ENCODE assay signal across 8 cellular contexts in genomic region chr4:103199009-103199408, GRCh38. TPM values are rescaled to one million over a fixed set of nuclear protein-coding genes. Genes with fewer than 3 reads are reported as not detected.
DNase-seq lines count a peak whose midpoint lies in the region; ATAC-seq, FAIRE-seq and TF ChIP-seq lines count a peak whose summit lies in the region.

No MANE protein-coding gene starts in this region.

- no peak for TF ChIP-seq CTCF in bronchial epithelial cell (IDR thresholded peaks at IDR 0.05; ENCODE audit: insufficient read depth, low read length, severe bottlenecking)

- peak overlapping the region; percentile 91 for H3K27ac Mint-ChIP-seq in stimulated activated naive CD8-positive, alpha-beta T cell treated with anti-CD3 and anti-CD28 coated beads, Interleukin-15, Interleukin-2, amounts not matched to agents 100 ng/mL and 50 ng/mL, for 24 hours
- H3K27ac Mint-ChIP-seq in naive thymus-derived CD4-positive, alpha-beta T cell: peak overlapping the region; percentile 87 to 100 (median 99)

- FAIRE-seq in bronchial epithelial cell (lab: Jason Lieb, UNC): no peak

- H3K36me3 ChIP-seq in bronchial epithelial cell (ENCODE audit: control insufficient read depth, insufficient read depth, low read length): no peaks in the 10 kb centered on the region
- no peaks in the 10 kb centered on the region for H3K36me3 ChIP-seq in naive thymus-derived CD4-positive, alpha-beta T cell (ENCODE audit: control insufficient read depth in 2 of 3, insufficient read depth in 3 of 3, low read length in 3 of 3)

- ATAC-seq in stimulated activated naive CD8-positive, alpha-beta T cell treated with anti-CD3 and anti-CD28 coated beads, Interleukin-15, Interleukin-2, amounts not matched to agents 100 U/mL and 50 U/mL, for 24 hours: no peak
- ATAC-seq in naive thymus-derived CD4-positive, alpha-beta T cell: no peak
- ATAC-seq in GM18870 (IDR thresholded peaks at IDR 0.05; ENCODE audit: unreplicated experiment) (no peak), left colon (no peak)

- intact Hi-C loops in naive thymus-derived CD4-positive, alpha-beta T cell (cut with micrococcal nuclease): loop anchor here (2.0 to 10.0 kb wide), 10 partner anchors 37 to 1854 kb away; partner anchors contain the start of genes PPP3CA (in 2 of the 2), SLC39A8 (in 2 of the 2), CISD2 (in 1 of the 2) and MANBA (in 1 of the 2)
- intact Hi-C loops in left colon (cut with DNase I, micrococcal nuclease): no loop called here

- no peaks in the 10 kb centered on the region for H3K9me3 ChIP-seq in naive thymus-derived CD4-positive, alpha-beta T cell (ENCODE audit: control insufficient read depth in 2 of 3, low read length in 3 of 3)

- H3K27ac ChIP-seq in naive thymus-derived CD4-positive, alpha-beta T cell (ENCODE audit: low read depth, low read length): peak overlapping the region; percentile 91

- H3K9me3 Mint-ChIP-seq in stimulated activated naive CD8-positive, alpha-beta T cell treated with anti-CD3 and anti-CD28 coated beads, Interleukin-15, Interleukin-2, amounts not matched to agents 100 ng/mL and 50 ng/mL, for 24 hours: no peaks in the 10 kb centered on the region
- H3K9me3 Mint-ChIP-seq in naive thymus-derived CD4-positive, alpha-beta T cell: no peaks in the 10 kb centered on the region

- CTCF ChIA-PET in naive thymus-derived CD4-positive, alpha-beta T cell (lab: Charles Lee): no interaction called here

- H3K4me3 Mint-ChIP-seq in stimulated activated naive CD8-positive, alpha-beta T cell treated with anti-CD3 and anti-CD28 coated beads, Interleukin-15, Interleukin-2, amounts not matched to agents 100 ng/mL and 50 ng/mL, for 24 hours: peak overlapping the region; percentile 96
- peak overlapping the region; percentile 81 to 99 (median 96) for H3K4me3 Mint-ChIP-seq in naive thymus-derived CD4-positive, alpha-beta T cell

- no peak for DNase-seq in stimulated activated naive CD8-positive, alpha-beta T cell treated with anti-CD3 and anti-CD28 coated beads, Interleukin-15, Interleukin-2, amounts not matched to agents 100 U/mL and 50 U/mL, for 24 hours
- no peak for DNase-seq in bronchial epithelial cell (ENCODE audit: low read depth)
- no peak for DNase-seq in naive thymus-derived CD4-positive, alpha-beta T cell
- no peak for DNase-seq in stimulated activated CD4-positive, alpha-beta T cell treated with anti-CD3 and anti-CD28 coated beads, Interleukin-2, amount 100 ng/mL, for 48 hours
- DNase-seq in NCI-H2107 (lab: John Stamatoyannopoulos, UW): no peak
- DNase-seq in left colon: no peak

- H3K4me1 Mint-ChIP-seq in stimulated activated naive CD8-positive, alpha-beta T cell treated with anti-CD3 and anti-CD28 coated beads, Interleukin-15, Interleukin-2, amounts not matched to agents 100 ng/mL and 50 ng/mL, for 24 hours (ENCODE audit: low read depth): peaks cover 9% of the 10 kb centered on the region
- peaks cover 6 to 29% (median 10%) of the 10 kb centered on the region in 7 donors for H3K4me1 Mint-ChIP-seq in naive thymus-derived CD4-positive, alpha-beta T cell

- POLR2A ChIA-PET in naive thymus-derived CD4-positive, alpha-beta T cell (lab: Charles Lee): interaction anchor here (1.0 kb wide), 1 partner anchor 330 kb away, joined by 3 read pairs; no protein-coding TSS in a partner anchor

- H3K4me1 ChIP-seq in naive thymus-derived CD4-positive, alpha-beta T cell (ENCODE audit: control insufficient read depth in 2 of 2, insufficient read depth in 2 of 2, low read length in 2 of 2): peaks cover 0 to 6% of the 10 kb centered on the region in 2 donors

- peak overlapping the region; percentile 79 for H3K4me3 ChIP-seq in bronchial epithelial cell (ENCODE audit: low read depth, low read length)
- peak overlapping the region; percentile 95 for H3K4me3 ChIP-seq in naive thymus-derived CD4-positive, alpha-beta T cell (ENCODE audit: low read length)

- no peaks in the 10 kb centered on the region for H3K27me3 ChIP-seq in bronchial epithelial cell (ENCODE audit: control insufficient read depth, insufficient read depth, low read length)
- H3K27me3 ChIP-seq in naive thymus-derived CD4-positive, alpha-beta T cell (ENCODE audit: control insufficient read depth in 2 of 2, insufficient read depth in 2 of 2, low read length in 2 of 2): no peaks in the 10 kb centered on the region

- H3K27me3 Mint-ChIP-seq in stimulated activated naive CD8-positive, alpha-beta T cell treated with anti-CD3 and anti-CD28 coated beads, Interleukin-15, Interleukin-2, amounts not matched to agents 100 ng/mL and 50 ng/mL, for 24 hours: peaks cover 10% of the 10 kb centered on the region
- peaks cover 0 to 22% (median 7%) of the 10 kb centered on the region in 5 donors for H3K27me3 Mint-ChIP-seq in naive thymus-derived CD4-positive, alpha-beta T cell

- H3K36me3 Mint-ChIP-seq in stimulated activated naive CD8-positive, alpha-beta T cell treated with anti-CD3 and anti-CD28 coated beads, Interleukin-15, Interleukin-2, amounts not matched to agents 100 ng/mL and 50 ng/mL, for 24 hours (ENCODE audit: low read depth): peaks cover 22% of the 10 kb centered on the region
- peaks cover 0 to 10% (median 0%) of the 10 kb centered on the region in 5 donors for H3K36me3 Mint-ChIP-seq in naive thymus-derived CD4-positive, alpha-beta T cell

RNA-seq across cellular contexts. Expression of gene CENPE, which starts 0.9 kb away (rescaled TPM):
- total RNA-seq in bronchial epithelial cell (1.3 and 6.3 TPM in 2 replicates), left colon (1 to 10 TPM; 2.2 to 6.6 TPM)
- 10 to 100 TPM in 1 of 5 experiments, 1 to 10 TPM in 4; 1.1 to 35.8 (median 1.5) TPM for total RNA-seq in naive thymus-derived CD4-positive, alpha-beta T cell
- under 1 TPM; 0.10 to 0.28 TPM for polyA plus RNA-seq in naive thymus-derived CD4-positive, alpha-beta T cell

Comparison
In these comparisons a context has a peak if more than half of its experiments do, and no peak if none do; other contexts are left out.
1. intact Hi-C loops: an anchor here in naive thymus-derived CD4-positive, alpha-beta T cell (2.0 to 10.0 kb wide); none called in left colon.